ENCODE assay signal across 9 cellular contexts in the genomic region with DNA sequence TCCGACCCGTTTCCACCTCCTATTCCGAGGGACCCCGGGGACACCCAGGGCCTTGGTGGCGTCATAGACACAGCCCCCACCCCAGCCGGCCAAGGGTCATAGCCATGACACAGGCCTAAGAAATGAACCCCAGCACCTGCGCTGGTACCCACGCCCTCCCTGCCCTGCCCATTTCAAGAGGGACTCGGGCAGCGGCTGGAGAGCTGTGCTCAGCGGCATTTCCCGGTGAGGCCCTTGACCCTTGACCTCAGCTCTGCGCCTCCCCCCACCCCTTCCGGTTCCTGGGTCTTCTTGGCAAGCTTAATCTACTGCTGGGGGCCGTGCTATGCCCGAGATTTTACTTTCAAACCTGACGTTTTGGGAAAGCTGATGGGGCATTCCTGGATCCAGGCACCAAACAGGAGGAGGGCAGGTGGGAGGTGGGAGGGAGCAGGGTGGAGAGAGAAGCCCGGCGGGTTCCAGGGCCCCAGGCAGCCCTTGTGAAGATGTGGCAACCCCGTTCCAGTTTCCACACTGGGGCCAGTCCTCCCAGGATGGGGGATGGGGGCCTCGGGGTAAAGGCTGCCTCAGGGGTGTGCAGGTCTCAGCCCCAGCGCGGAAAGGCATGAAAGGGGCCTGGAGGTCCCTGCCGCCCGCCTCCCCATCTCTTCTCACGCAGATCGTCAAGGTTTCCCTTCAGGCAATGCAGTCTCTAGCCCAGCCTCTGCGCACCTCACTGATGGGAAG. TPM values are rescaled to one million over a fixed set of nuclear protein-coding genes. Genes with fewer than 3 reads are reported as not detected.
DNase-seq lines count a peak whose midpoint lies in the region; ATAC-seq lines count a peak whose summit lies in the region.
"Had no signal": no experiment of that assay in that cellular context is flagged by ENCODE, and none has a peak within 500 bp of the region (broad histone marks: within the 10 kb centered on the region; RNA-seq: fewer than 3 reads in every experiment).

A gene (minus strand): TSS at position 414 of the 726 bp plus-strand sequence. CDS start 36 bp downstream, at position 378.

- H3K14ac ChIP-seq in mesenchymal stem cell (ENCODE audit: low read length in 2 of 2) = peak within 1 kb of the TSS in 1 of 2 experiments; percentile 21

- H3K36me3 Mint-ChIP-seq in activated naive CD8-positive, alpha-beta T cell treated with anti-CD3 and anti-CD28 coated beads for 36 hours = no peaks in the 10 kb centered on the region

- no peak within 1 kb of the TSS for H2BK120ac ChIP-seq in mesenchymal stem cell (ENCODE audit: low read depth, low read length)

- H4K91ac ChIP-seq in mesenchymal stem cell (ENCODE audit: low read length) = no peak within 1 kb of the TSS

- no peak for ATAC-seq in HG02610 (IDR thresholded peaks at IDR 0.05; ENCODE audit: unreplicated experiment)

- H3K27ac ChIP-seq in mesenchymal stem cell (ENCODE audit: low read length, poor library complexity, severe bottlenecking) = no peak within 1 kb of the TSS

- no peak within 1 kb of the TSS for H2BK5ac ChIP-seq in mesenchymal stem cell (ENCODE audit: low read depth, low read length, poor library complexity, severe bottlenecking)

- H3K27ac Mint-ChIP-seq in activated naive CD8-positive, alpha-beta T cell treated with anti-CD3 and anti-CD28 coated beads for 36 hours = no peak within 1 kb of the TSS

- H3K4me2 ChIP-seq in mesenchymal stem cell (ENCODE audit: low read length, poor library complexity, severe bottlenecking) = peak within 1 kb of the TSS; percentile 91

- H3K4me3 Mint-ChIP-seq in activated naive CD8-positive, alpha-beta T cell treated with anti-CD3 and anti-CD28 coated beads for 36 hours = peak within 1 kb of the TSS; percentile 14

- peak; percentile 66 for DNase-seq in 8988T
- peak; percentile 1 for DNase-seq in Daoy (ENCODE audit: low read depth)
- no peak for DNase-seq in activated naive CD8-positive, alpha-beta T cell treated with anti-CD3 and anti-CD28 coated beads for 36 hours
- DNase-seq in mesenchymal stem cell = no peak
- DNase-seq in NOMO-1 treated with dmso at 0.1 percent for 144 hours (lab: John Stamatoyannopoulos, UW; ENCODE audit: unreplicated experiment) = no peak
- DNase-seq in H4 (ENCODE audit: low spot score) = no peak
- DNase-seq in amygdala (lab: John Stamatoyannopoulos, UW) = no peak
- DNase-seq: NCI-H446 treated with DMSO at 0.1 percent for 48 hours had no signal

- H3K9ac ChIP-seq in mesenchymal stem cell (ENCODE audit: low read length) = no peak within 1 kb of the TSS

- peaks cover 17% of the 10 kb centered on the region for H3K4me1 ChIP-seq in mesenchymal stem cell (ENCODE audit: control insufficient read depth, insufficient read depth, low read depth, low read length)

- H3K27me3 ChIP-seq in mesenchymal stem cell (ENCODE audit: control insufficient read depth in 1 of 2, insufficient read depth in 1 of 2, low read length in 2 of 2) = peaks cover 44 to 66% of the 10 kb centered on the region in 2 experiments

- H3K9me3 ChIP-seq in mesenchymal stem cell (ENCODE audit: control insufficient read depth, low read length) = peaks cover 3% of the 10 kb centered on the region

- H3K4me3 ChIP-seq in mesenchymal stem cell (ENCODE audit: insufficient read depth in 1 of 2, low read depth in 1 of 2, low read length in 2 of 2) = peak within 1 kb of the TSS in 1 of 2 experiments; percentile 40

- peak within 1 kb of the TSS in 1 of 2 experiments; percentile 88 for H3K23ac ChIP-seq in mesenchymal stem cell (ENCODE audit: low read length in 2 of 2)

- H3K18ac ChIP-seq in mesenchymal stem cell (ENCODE audit: low read depth in 1 of 2, low read length in 2 of 2) = peak within 1 kb of the TSS in 1 of 2 experiments; percentile 69

- no peaks in the 10 kb centered on the region for H3K9me3 Mint-ChIP-seq in activated naive CD8-positive, alpha-beta T cell treated with anti-CD3 and anti-CD28 coated beads for 36 hours

- 24% methylated on average over 27 of the region's 28 CpGs for WGBS in mesenchymal stem cell

- peak within 1 kb of the TSS; percentile 12 for H2BK15ac ChIP-seq in mesenchymal stem cell (ENCODE audit: low read depth, poor library complexity, severe bottlenecking)

- H2AK5ac ChIP-seq in mesenchymal stem cell (ENCODE audit: low read length, severe bottlenecking) = no peak within 1 kb of the TSS

- H3K36me3 ChIP-seq in mesenchymal stem cell (ENCODE audit: control insufficient read depth in 1 of 2, insufficient read depth in 2 of 2, low read depth in 1 of 2, low read length in 2 of 2) = peaks cover 0 to 7% of the 10 kb centered on the region in 2 experiments

- peak within 1 kb of the TSS in 1 of 2 experiments; percentile 60 for H3K4ac ChIP-seq in mesenchymal stem cell (ENCODE audit: low read depth in 1 of 2, low read length in 2 of 2)

- H3K79me1 ChIP-seq in mesenchymal stem cell (replicated peaks; ENCODE audit: low read length, poor library complexity, severe bottlenecking) = no peaks in the 10 kb centered on the region

- peak within 1 kb of the TSS; percentile 77 for H2AFZ ChIP-seq in mesenchymal stem cell (ENCODE audit: low read depth, low read length)

- peaks cover 53% of the 10 kb centered on the region for H3K27me3 Mint-ChIP-seq in activated naive CD8-positive, alpha-beta T cell treated with anti-CD3 and anti-CD28 coated beads for 36 hours

- H4K8ac ChIP-seq in mesenchymal stem cell (ENCODE audit: low read length) = no peak within 1 kb of the TSS

- no peak within 1 kb of the TSS for H2BK12ac ChIP-seq in mesenchymal stem cell (ENCODE audit: low read length in 2 of 2)

- no peaks in the 10 kb centered on the region for H3K4me1 Mint-ChIP-seq in activated naive CD8-positive, alpha-beta T cell treated with anti-CD3 and anti-CD28 coated beads for 36 hours

RNA-seq across cellular contexts. Expression of the gene that starts here (rescaled TPM):
- total RNA-seq in Daoy (2014; rRNA removed; shearing (Covaris generic)) = not detected in 2 replicates
- total RNA-seq in activated naive CD8-positive, alpha-beta T cell treated with anti-CD3 and anti-CD28 coated beads for 36 hours = not detected
- 0.99 TPM for polyA plus RNA-seq in mesenchymal stem cell (2013, experiment 1 of 2)
- 1.00 TPM for polyA plus RNA-seq in mesenchymal stem cell (2013, experiment 2 of 2)
- not detected in 2 replicates for total RNA-seq in H4 (2014; rRNA removed; shearing (Covaris generic))

Comparison
In these comparisons a context has a peak if more than half of its experiments do, and no peak if none do; other contexts are left out.
1. Peak in DNase-seq in Daoy; RNA of the gene not detected or under 1 TPM.